ENCODE assay signal across 25 cellular contexts in the genomic region with DNA sequence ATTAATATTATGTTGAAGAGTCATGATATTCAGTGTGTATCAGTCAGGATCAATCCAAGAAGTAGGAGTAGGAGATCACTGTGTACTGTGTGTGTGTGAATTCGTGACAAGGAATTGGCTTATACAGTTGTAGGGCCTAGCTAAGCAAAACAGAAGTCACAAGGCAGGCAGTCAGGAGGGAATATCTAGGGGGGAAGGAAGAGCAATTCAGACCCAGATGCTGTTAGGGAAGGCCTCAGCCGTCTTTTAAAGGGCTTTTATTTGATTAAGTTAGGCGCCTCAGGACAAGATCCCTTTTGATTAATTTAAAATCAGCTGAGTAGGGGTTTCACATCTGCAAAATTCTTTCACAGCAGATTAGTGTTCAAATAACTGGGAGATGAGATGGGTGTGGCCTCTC.
"Had no signal": no experiment of that assay in that cellular context is flagged by ENCODE, and none has a peak within 500 bp of the region (broad histone marks: within the 10 kb centered on the region; RNA-seq: fewer than 3 reads in every experiment).

No MANE protein-coding gene starts in this region.

- H3K9me3 ChIP-seq: esophagus squamous epithelium, left ventricle myocardium inferior, lower lobe of right lung, psoas muscle, right lobe of liver, spleen, testis, tibial nerve, upper lobe of right lung had no signal

- H3K27me3 Mint-ChIP-seq: dendritic cell treated with granulocyte-macrophage colony-stimulating factor and Interleukin-4, amounts not matched to agents 40 ng/mL and 50 ng/mL, for 4 days; effector memory CD8-positive, alpha-beta T cell; natural killer cell treated with Interleukin-12 subunit alpha and Interleukin-12 subunit beta and Interleukin-15 and Interleukin-18, amount 100 ng/mL, for 72 hours; stimulated activated naive B cell treated with anti-CD40 and anti-IgM and Interleukin-4, amounts not matched to agents 10 μg/mL and 1 μg/mL and 100 μg/mL, for 72 hours; stimulated activated naive CD8-positive, alpha-beta T cell treated with anti-CD3 and anti-CD28 coated beads, Interleukin-15, amount 100 ng/mL, for 72 hours had no signal

- H3K4me3 Mint-ChIP-seq: dendritic cell treated with granulocyte-macrophage colony-stimulating factor and Interleukin-4, amounts not matched to agents 40 ng/mL and 50 ng/mL, for 4 days; effector memory CD8-positive, alpha-beta T cell; natural killer cell treated with Interleukin-12 subunit alpha and Interleukin-12 subunit beta and Interleukin-15 and Interleukin-18, amount 100 ng/mL, for 72 hours; stimulated activated naive B cell treated with anti-CD40 and anti-IgM and Interleukin-4, amounts not matched to agents 10 μg/mL and 1 μg/mL and 100 μg/mL, for 72 hours; stimulated activated naive CD8-positive, alpha-beta T cell treated with anti-CD3 and anti-CD28 coated beads, Interleukin-15, amount 100 ng/mL, for 72 hours had no signal

- H3K4me3 ChIP-seq: esophagus squamous epithelium, hepatocyte, left ventricle myocardium inferior, lower lobe of right lung, psoas muscle, right lobe of liver, spleen, testis, tibial nerve, upper lobe of right lung had no signal

- H3K4me1 Mint-ChIP-seq: stimulated activated naive B cell treated with anti-CD40 and anti-IgM and Interleukin-4, amounts not matched to agents 10 μg/mL and 1 μg/mL and 100 μg/mL, for 72 hours; stimulated activated naive CD8-positive, alpha-beta T cell treated with anti-CD3 and anti-CD28 coated beads, Interleukin-15, amount 100 ng/mL, for 72 hours had no signal

- H3K9me3 Mint-ChIP-seq: dendritic cell treated with granulocyte-macrophage colony-stimulating factor and Interleukin-4, amounts not matched to agents 40 ng/mL and 50 ng/mL, for 4 days; effector memory CD8-positive, alpha-beta T cell; natural killer cell treated with Interleukin-12 subunit alpha and Interleukin-12 subunit beta and Interleukin-15 and Interleukin-18, amount 100 ng/mL, for 72 hours; stimulated activated naive B cell treated with anti-CD40 and anti-IgM and Interleukin-4, amounts not matched to agents 10 μg/mL and 1 μg/mL and 100 μg/mL, for 72 hours; stimulated activated naive CD8-positive, alpha-beta T cell treated with anti-CD3 and anti-CD28 coated beads, Interleukin-15, amount 100 ng/mL, for 72 hours had no signal

- H3K27ac ChIP-seq: esophagus squamous epithelium, hepatocyte, left ventricle myocardium inferior, lower lobe of right lung, parathyroid adenoma, psoas muscle, right lobe of liver, spleen, testis, upper lobe of right lung had no signal

- H3K27ac Mint-ChIP-seq: dendritic cell treated with granulocyte-macrophage colony-stimulating factor and Interleukin-4, amounts not matched to agents 40 ng/mL and 50 ng/mL, for 4 days; effector memory CD8-positive, alpha-beta T cell; natural killer cell treated with Interleukin-12 subunit alpha and Interleukin-12 subunit beta and Interleukin-15 and Interleukin-18, amount 100 ng/mL, for 72 hours; stimulated activated naive B cell treated with anti-CD40 and anti-IgM and Interleukin-4, amounts not matched to agents 10 μg/mL and 1 μg/mL and 100 μg/mL, for 72 hours; stimulated activated naive CD8-positive, alpha-beta T cell treated with anti-CD3 and anti-CD28 coated beads, Interleukin-15, amount 100 ng/mL, for 72 hours had no signal

- DNase-seq: effector memory CD8-positive, alpha-beta T cell; esophagus squamous epithelium; foreskin fibroblast; head of caudate nucleus; kidney; left cardiac atrium; left ventricle myocardium inferior; lower lobe of right lung; mesenchymal stem cell; midbrain; psoas muscle; retina; right lobe of liver; spleen; stimulated activated CD4-positive, alpha-beta T cell treated with anti-CD3 and anti-CD28 coated beads, Interleukin-2, amount 100 ng/mL, for 24 hours; stimulated activated CD4-positive, alpha-beta T cell treated with anti-CD3 and anti-CD28 coated beads, Interleukin-4, amount 100 ng/mL, for 4 hours; stimulated activated naive B cell treated with anti-CD40 and anti-IgM and Interleukin-4, amounts not matched to agents 10 μg/mL and 1 μg/mL and 100 μg/mL, for 72 hours; stimulated activated naive CD8-positive, alpha-beta T cell treated with anti-CD3 and anti-CD28 coated beads, Interleukin-15, amount 100 ng/mL, for 72 hours; testis; upper lobe of right lung had no signal

- H3K9ac ChIP-seq: parathyroid adenoma had no signal

- ATAC-seq: effector memory CD8-positive, alpha-beta T cell; left cardiac atrium; lower lobe of right lung; natural killer cell treated with Interleukin-12 subunit alpha and Interleukin-12 subunit beta and Interleukin-15 and Interleukin-18, amount 100 ng/mL, for 72 hours; psoas muscle; stimulated activated naive B cell treated with anti-CD40 and anti-IgM and Interleukin-4, amounts not matched to agents 10 μg/mL and 1 μg/mL and 100 μg/mL, for 72 hours; stimulated activated naive CD8-positive, alpha-beta T cell treated with anti-CD3 and anti-CD28 coated beads, Interleukin-15, amount 100 ng/mL, for 72 hours; upper lobe of right lung had no signal

- H3K36me3 ChIP-seq: right lobe of liver had no signal
